Comparison of ENCODE assay signal across 8 cellular contexts in the genomic region with DNA sequence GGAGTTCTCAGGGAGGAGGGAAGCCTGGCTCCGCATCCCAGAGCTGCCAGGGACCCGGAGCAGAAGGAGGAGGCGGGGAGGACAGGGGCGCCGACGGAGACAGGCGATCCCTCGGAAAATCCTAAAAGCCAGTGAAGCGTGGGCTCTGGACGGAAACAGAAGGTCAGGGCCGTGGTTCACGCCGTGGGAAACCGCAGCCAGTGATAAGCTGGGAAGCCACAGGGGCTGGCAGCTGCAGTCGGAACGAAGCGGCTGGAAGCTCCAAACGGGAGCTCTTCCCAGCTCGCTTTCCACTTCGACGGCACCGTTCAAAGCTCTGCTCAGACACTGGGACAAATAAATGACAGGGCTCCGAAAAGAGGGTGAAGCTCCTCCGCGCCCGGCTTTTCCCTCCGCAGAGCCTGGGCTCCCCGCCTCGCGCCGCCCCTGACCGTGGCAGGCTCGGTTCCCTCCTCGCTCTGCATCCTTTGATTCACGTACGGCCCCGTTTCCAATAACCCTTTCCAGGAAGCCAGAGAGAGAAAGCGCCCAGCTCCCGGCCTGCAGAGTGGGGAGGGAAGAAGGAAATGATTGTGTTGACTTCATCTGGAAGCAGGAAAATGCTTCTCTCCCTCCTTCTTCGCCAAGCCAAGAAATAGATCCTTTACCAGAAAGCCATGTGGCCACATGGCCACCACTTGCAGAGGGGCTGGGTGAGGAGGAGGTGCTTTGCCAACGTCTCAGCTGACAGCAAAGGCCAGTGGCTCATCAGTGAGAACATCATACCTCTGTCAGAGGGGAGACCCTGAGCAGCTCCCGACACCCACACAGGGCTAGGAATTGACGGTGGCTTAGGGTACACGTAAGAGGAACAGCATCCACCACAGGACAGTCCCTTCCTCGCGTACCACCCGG. TPM values are rescaled to one million over a fixed set of nuclear protein-coding genes. Genes with fewer than 3 reads are reported as not detected.
A peak's percentile ranks its signal among the peaks of the same experiment; 100 is the strongest.
DNase-seq lines count a peak whose midpoint lies in the region; FAIRE-seq and TF ChIP-seq lines count a peak whose summit lies in the region.

No MANE protein-coding gene starts in this region.

- H3K36me3 Mint-ChIP-seq in astrocyte (ENCODE audit: low read depth, unreplicated experiment) = no peaks in the 10 kb centered on the region

- FAIRE-seq in astrocyte (lab: Jason Lieb, UNC) = no peak

- H3K27me3 Mint-ChIP-seq in astrocyte (ENCODE audit: low read depth, unreplicated experiment) = peaks cover 55% of the 10 kb centered on the region

- peak; percentile 57 for DNase-seq in AG20443 (ENCODE audit: low spot score)
- DNase-seq in astrocyte (ENCODE audit: low read depth) = peak; percentile 60
- DNase-seq in iris pigment epithelial cell (ENCODE audit: low read depth) = peak; percentile 58
- DNase-seq in smooth muscle cell of the brain vasculature (ENCODE audit: low read depth, low spot score) = peak; percentile 2
- DNase-seq in germinal center (ENCODE audit: low spot score) = no peak
- no peak for DNase-seq in NCI-H526 (lab: John Stamatoyannopoulos, UW)
- DNase-seq in pons (ENCODE audit: low spot score) = no peak

- H2AFZ ChIP-seq in astrocyte (ENCODE audit: low read depth, low read length) = peak overlapping the region; percentile 60

- no peaks in the 10 kb centered on the region for H4K20me1 ChIP-seq in astrocyte (ENCODE audit: insufficient read depth, low read length)

- H3K9me3 Mint-ChIP-seq in astrocyte (ENCODE audit: unreplicated experiment) = peaks cover 2% of the 10 kb centered on the region

- peaks cover 28% of the 10 kb centered on the region for H3K27me3 ChIP-seq in HUES48 (ENCODE audit: control insufficient read depth, insufficient read depth, low read length)
- H3K27me3 ChIP-seq in astrocyte (ENCODE audit: insufficient read depth, low read length) = peaks cover 12% of the 10 kb centered on the region

- H3K4me3 ChIP-seq in HUES48 (ENCODE audit: low read depth, low read length) (peak overlapping the region; percentile 58), astrocyte (ENCODE audit: insufficient read depth, low read depth, low read length) (peak overlapping the region; percentile 36)

- no peak overlapping the region for H3K27ac ChIP-seq in HUES48 (ENCODE audit: low read depth, low read length)
- H3K27ac ChIP-seq in astrocyte (ENCODE audit: low read depth, low read length) = no peak overlapping the region

- TF ChIP-seq CTCF in astrocyte (IDR thresholded peaks at IDR 0.05; ENCODE audit: insufficient read depth, low read depth, low read length) = no peak

- no peaks in the 10 kb centered on the region for H3K9me3 ChIP-seq in HUES48 (ENCODE audit: control insufficient read depth, insufficient read depth, low read length)
- no peaks in the 10 kb centered on the region for H3K9me3 ChIP-seq in astrocyte (ENCODE audit: insufficient read depth, low read depth, low read length)

- H3K9ac ChIP-seq in HUES48 (ENCODE audit: low read depth, low read length) = no peak overlapping the region
- H3K9ac ChIP-seq in astrocyte (ENCODE audit: low read length) = no peak overlapping the region

- peak overlapping the region; percentile 68 for H3K4me3 Mint-ChIP-seq in astrocyte (ENCODE audit: unreplicated experiment)

- no peaks in the 10 kb centered on the region for H3K36me3 ChIP-seq in HUES48 (ENCODE audit: control insufficient read depth, insufficient read depth, low read length)
- no peaks in the 10 kb centered on the region for H3K36me3 ChIP-seq in astrocyte (ENCODE audit: insufficient read depth, low read length)

- H3K79me2 ChIP-seq in astrocyte (ENCODE audit: insufficient read depth, low read length) = no peaks in the 10 kb centered on the region

- H3K4me2 ChIP-seq in astrocyte (ENCODE audit: low read length) = peak overlapping the region; percentile 83

- no peak overlapping the region for H3K27ac Mint-ChIP-seq in astrocyte (ENCODE audit: unreplicated experiment)

- H3K4me1 Mint-ChIP-seq in astrocyte (ENCODE audit: low read depth, unreplicated experiment) = peaks cover 5% of the 10 kb centered on the region

- H3K4me1 ChIP-seq in HUES48 (ENCODE audit: control insufficient read depth, insufficient read depth, low read length) = peaks cover 4% of the 10 kb centered on the region; the same call in 1 of the 2 replicates
- peaks cover 10% of the 10 kb centered on the region for H3K4me1 ChIP-seq in astrocyte (ENCODE audit: insufficient read depth, low read length)

RNA-seq across cellular contexts. Expression of a gene that starts 57.4 kb away (rescaled TPM):
- total RNA-seq in astrocyte = 0.62 and 1.3 TPM in 2 replicates

Comparison
In these comparisons a context has a peak if more than half of its experiments do, and no peak if none do; other contexts are left out.
1. DNase-seq: peak in AG20443 (single experiment), astrocyte (single experiment), iris pigment epithelial cell (single experiment) and smooth muscle cell of the brain vasculature (single experiment); none in germinal center (single experiment), NCI-H526 (0 of 2) and pons (single experiment).